In the genomic region with DNA sequence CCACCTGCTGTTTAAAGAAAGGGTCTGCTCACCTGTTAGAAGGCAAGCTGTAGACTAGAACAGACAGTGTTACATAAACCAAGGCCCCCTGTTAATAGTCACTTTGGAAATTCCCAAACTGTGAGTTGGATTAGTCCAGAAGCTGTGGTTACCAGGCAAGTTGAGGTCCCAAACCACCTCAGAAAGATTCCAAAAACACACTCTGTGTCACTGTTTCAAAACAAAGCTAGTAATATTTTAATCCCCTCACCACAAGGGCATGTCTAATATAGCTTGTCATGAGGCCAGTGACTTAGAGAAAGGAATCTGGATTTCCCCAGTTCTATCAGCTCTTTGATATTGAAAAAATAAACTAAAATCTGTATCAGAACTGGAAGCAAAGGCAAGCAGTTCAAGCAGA, we compare ENCODE assay signal across 22 cellular contexts.
DNase-seq lines count a peak whose midpoint lies in the region; FAIRE-seq and TF ChIP-seq lines count a peak whose summit lies in the region.
"Had no signal": no experiment of that assay in that cellular context is flagged by ENCODE, and none has a peak within 500 bp of the region (broad histone marks: within the 10 kb centered on the region; RNA-seq: fewer than 3 reads in every experiment).

No MANE protein-coding gene starts in this region.

- intact Hi-C loops in PC-9 (cut with micrococcal nuclease; ENCODE audit: unreplicated experiment) = no loop called here
- intact Hi-C loops in activated T-helper 1 cell treated with anti-CD3 and anti-CD28 coated beads, Interleukin-12 subunit alpha, Interleukin-12 subunit beta, Interleukin-2, Interleukin-4 antibody, amounts not matched to agents 30 ng/mL and 10 ng/mL and 1 ng/mL, durations not matched to agents 14 hours and 24 hours and 36 hours (cut with micrococcal nuclease) = no loop called here

- TF ChIP-seq CTCF in epithelial cell of proximal tubule (conservative IDR thresholded peaks at IDR 0.05; ENCODE audit: low read depth, low read length) (no peak), PC-9 (conservative IDR thresholded peaks at IDR 0.05) (no peak)

- H4K20me1 ChIP-seq in PC-9 (ENCODE audit: insufficient read depth) = no peaks in the 10 kb centered on the region

- H3K36me3 Mint-ChIP-seq in activated T-helper 1 cell treated with anti-CD3 and anti-CD28 coated beads, Interleukin-12 subunit alpha, Interleukin-12 subunit beta, Interleukin-2, Interleukin-4 antibody, amounts not matched to agents 30 ng/mL and 10 ng/mL and 1 ng/mL, durations not matched to agents 14 hours and 24 hours and 36 hours (ENCODE audit: low read depth) = no peaks in the 10 kb centered on the region

- no peak overlapping the region for H3K27ac Mint-ChIP-seq in activated T-helper 1 cell treated with anti-CD3 and anti-CD28 coated beads, Interleukin-12 subunit alpha, Interleukin-12 subunit beta, Interleukin-2, Interleukin-4 antibody, amounts not matched to agents 30 ng/mL and 10 ng/mL and 1 ng/mL, durations not matched to agents 14 hours and 24 hours and 36 hours

- DNase-seq in AG20443 (ENCODE audit: low spot score) = peak; percentile 46
- DNase-seq in MG63 = peak; percentile 35
- DNase-seq in epithelial cell of proximal tubule (ENCODE audit: low read depth) = peak; percentile 74
- peak; percentile 68 for DNase-seq in non-pigmented ciliary epithelial cell (ENCODE audit: low read depth)
- DNase-seq in small intestine = no peak
- no peak for DNase-seq in RKO (ENCODE audit: low spot score)
- DNase-seq in PC-9 = no peak
- no peak for DNase-seq in activated T-helper 1 cell treated with anti-CD3 and anti-CD28 coated beads, Interleukin-12 subunit alpha, Interleukin-12 subunit beta, Interleukin-2, Interleukin-4 antibody, amounts not matched to agents 30 ng/mL and 10 ng/mL and 1 ng/mL, durations not matched to agents 14 hours and 24 hours and 36 hours (ENCODE audit: low spot score)
- DNase-seq: activated CD4-positive, alpha-beta T cell treated with anti-CD3 and anti-CD28 coated beads for 48 hours; activated CD8-positive, alpha-beta memory T cell treated with anti-CD3 and anti-CD28 coated beads, Interleukin-2, amount 50 U/mL, for 4 hours; activated gamma-delta T cell treated with Interleukin-2 at 50 U/mL for 16 hours; BE2C; GDM1; hypothalamus; KBM-7; NCI-H1092 treated with DMSO at 0.1 percent for 48 hours; stimulated activated CD4-positive, alpha-beta T cell treated with anti-CD3 and anti-CD28 coated beads, Interleukin-4, amount 100 ng/mL, for 24 hours; stimulated activated CD8-positive, alpha-beta memory T cell treated with anti-CD3 and anti-CD28 coated beads, Interleukin-4, amount 100 ng/mL, for 48 hours had no signal

- peaks cover under 1% of the 10 kb centered on the region for H3K9me3 Mint-ChIP-seq in activated T-helper 1 cell treated with anti-CD3 and anti-CD28 coated beads, Interleukin-12 subunit alpha, Interleukin-12 subunit beta, Interleukin-2, Interleukin-4 antibody, amounts not matched to agents 30 ng/mL and 10 ng/mL and 1 ng/mL, durations not matched to agents 14 hours and 24 hours and 36 hours

- no peak overlapping the region for H3K4me2 ChIP-seq in PC-9

- FAIRE-seq in small intestine (lab: Jason Lieb, UNC) = no peak
- FAIRE-seq: GM12892 had no signal

- POLR2A ChIA-PET in PC-9 (lab: Charles Lee; ENCODE audit: unreplicated experiment) = no interaction called here

- no peak overlapping the region for H3K4me3 Mint-ChIP-seq in activated T-helper 1 cell treated with anti-CD3 and anti-CD28 coated beads, Interleukin-12 subunit alpha, Interleukin-12 subunit beta, Interleukin-2, Interleukin-4 antibody, amounts not matched to agents 30 ng/mL and 10 ng/mL and 1 ng/mL, durations not matched to agents 14 hours and 24 hours and 36 hours

- no peak overlapping the region for H3K27ac ChIP-seq in small intestine (ENCODE audit: low read depth in 1 of 2, low read length in 1 of 2)
- H3K27ac ChIP-seq in PC-9 = no peak overlapping the region
- H3K27ac ChIP-seq: ascending aorta, neutrophil, suprapubic skin had no signal

- H3K36me3 ChIP-seq in MG63 = no peaks in the 10 kb centered on the region
- no peaks in the 10 kb centered on the region for H3K36me3 ChIP-seq in small intestine (ENCODE audit: control insufficient read depth in 2 of 2, insufficient read depth in 2 of 2, low read length in 2 of 2)
- no peaks in the 10 kb centered on the region for H3K36me3 ChIP-seq in PC-9 (ENCODE audit: low read depth)
- H3K36me3 ChIP-seq: ascending aorta, BE2C, neutrophil, suprapubic skin had no signal

- BruUV-seq in PC-9 (replicated peaks; lab: Mats Ljungman, UMichigan) = no TSS peak

- no peaks in the 10 kb centered on the region for H3K9me2 ChIP-seq in PC-9 (ENCODE audit: insufficient read depth)

- H2AFZ ChIP-seq in PC-9 = no peak overlapping the region

- CTCF ChIA-PET in PC-9 (lab: Charles Lee) = no interaction called here

- H3K4me1 Mint-ChIP-seq in activated T-helper 1 cell treated with anti-CD3 and anti-CD28 coated beads, Interleukin-12 subunit alpha, Interleukin-12 subunit beta, Interleukin-2, Interleukin-4 antibody, amounts not matched to agents 30 ng/mL and 10 ng/mL and 1 ng/mL, durations not matched to agents 14 hours and 24 hours and 36 hours (ENCODE audit: low read depth) = no peaks in the 10 kb centered on the region

- H3K4me3 ChIP-seq in MG63 = no peak overlapping the region
- H3K4me3 ChIP-seq in epithelial cell of proximal tubule (ENCODE audit: low read depth, low read length) = no peak overlapping the region
- no peak overlapping the region for H3K4me3 ChIP-seq in small intestine (ENCODE audit: low read depth in 1 of 2, low read length in 2 of 2)
- no peak overlapping the region for H3K4me3 ChIP-seq in PC-9
- H3K4me3 ChIP-seq: ascending aorta, suprapubic skin had no signal

- no peaks in the 10 kb centered on the region for H3K79me2 ChIP-seq in PC-9 (ENCODE audit: low read depth)

- no peaks in the 10 kb centered on the region for H3F3A ChIP-seq in PC-9 (ENCODE audit: insufficient read depth, low read depth)

- H3K9me3 ChIP-seq in MG63 (no peaks in the 10 kb centered on the region), small intestine (ENCODE audit: control insufficient read depth, low read depth) (no peaks in the 10 kb centered on the region), PC-9 (ENCODE audit: insufficient read depth, low read depth) (no peaks in the 10 kb centered on the region)
- H3K9me3 ChIP-seq: ascending aorta, BE2C, neutrophil, suprapubic skin had no signal

- H3K27me3 Mint-ChIP-seq in activated T-helper 1 cell treated with anti-CD3 and anti-CD28 coated beads, Interleukin-12 subunit alpha, Interleukin-12 subunit beta, Interleukin-2, Interleukin-4 antibody, amounts not matched to agents 30 ng/mL and 10 ng/mL and 1 ng/mL, durations not matched to agents 14 hours and 24 hours and 36 hours (ENCODE audit: insufficient read depth) = no peaks in the 10 kb centered on the region

- no peaks in the 10 kb centered on the region for H3K27me3 ChIP-seq in MG63
- no peaks in the 10 kb centered on the region for H3K27me3 ChIP-seq in small intestine (ENCODE audit: control insufficient read depth in 2 of 2, insufficient read depth in 2 of 2, low read length in 2 of 2)
- H3K27me3 ChIP-seq in PC-9 (ENCODE audit: insufficient read depth, low read depth) = peaks cover 28% of the 10 kb centered on the region
- H3K27me3 ChIP-seq: ascending aorta, BE2C, neutrophil, suprapubic skin had no signal

- H3K4me1 ChIP-seq in small intestine (ENCODE audit: control insufficient read depth in 2 of 2, insufficient read depth in 1 of 2, low read depth in 1 of 2, low read length in 1 of 2) = no peaks in the 10 kb centered on the region
- no peaks in the 10 kb centered on the region for H3K4me1 ChIP-seq in PC-9 (replicated peaks; ENCODE audit: insufficient read depth)
- H3K4me1 ChIP-seq: ascending aorta, BE2C, suprapubic skin had no signal

Comparison
In these comparisons a context has a peak if more than half of its experiments do, and no peak if none do; other contexts are left out.
1. DNase-seq: peak in AG20443 (single experiment), MG63 (single experiment), epithelial cell of proximal tubule (single experiment) and non-pigmented ciliary epithelial cell (single experiment); none in small intestine (single experiment), RKO (single experiment), PC-9 (0 of 2) and activated T-helper 1 cell treated with anti-CD3 and anti-CD28 coated beads, Interleukin-12 subunit alpha, Interleukin-12 subunit beta, Interleukin-2, Interleukin-4 antibody, amounts not matched to agents 30 ng/mL and 10 ng/mL and 1 ng/mL, durations not matched to agents 14 hours and 24 hours and 36 hours (single experiment).